8 cellular contexts compared by ENCODE assay signal in genomic region chr2:111119004-111119846, GRCh38. TPM values are rescaled to one million over a fixed set of nuclear protein-coding genes. Genes with fewer than 3 reads are reported as not detected.
DNase-seq lines count a peak whose midpoint lies in the region; ATAC-seq and TF ChIP-seq lines count a peak whose summit lies in the region.

No MANE protein-coding gene starts in this region.

- H3K4me3 ChIP-seq in cardiac fibroblast (replicated peaks in 1 of 2; ENCODE audit: low read depth in 2 of 2, low read length in 2 of 2) = peak overlapping the region; percentile 8 to 58
- H3K4me3 ChIP-seq in thoracic aorta = peak overlapping the region; percentile 86
- no peak overlapping the region for H3K4me3 ChIP-seq in BE2C (ENCODE audit: low read depth, low read length)

- no peaks in the 10 kb centered on the region for H3K27me3 ChIP-seq in thoracic aorta (replicated peaks; ENCODE audit: insufficient read depth)
- H3K27me3 ChIP-seq in BE2C = no peaks in the 10 kb centered on the region

- no peak overlapping the region for H3K27ac ChIP-seq in thoracic aorta

- H3K36me3 ChIP-seq in thoracic aorta (no peaks in the 10 kb centered on the region), BE2C (no peaks in the 10 kb centered on the region; the same call in 1 of the 2 replicates)

- DNase-seq in activated CD4-positive, CD25-positive, alpha-beta regulatory T cell treated with anti-CD3 and anti-CD28 coated beads, Interleukin-2, amount 50 U/mL, for 72 hours = peak; percentile 45
- DNase-seq in activated CD4-positive, CD25-positive, alpha-beta regulatory T cell (lab: John Stamatoyannopoulos, UW) = no peak
- DNase-seq in cardiac fibroblast (ENCODE audit: low read depth in 2 of 2) (no peak), mucosa of gallbladder (ENCODE audit: low spot score) (peak; percentile 16), thoracic aorta (ENCODE audit: low spot score) (no peak), iPS-NIHi11 (ENCODE audit: low spot score) (no peak), COR-L47 (lab: John Stamatoyannopoulos, UW) (no peak), BE2C (no peak)

- H3K4me1 ChIP-seq in thoracic aorta (ENCODE audit: control insufficient read depth in 1 of 2, low read depth in 2 of 2) (peaks cover 8 to 49% of the 10 kb centered on the region in 2 donors), BE2C (no peaks in the 10 kb centered on the region)

- H3K9me3 ChIP-seq in thoracic aorta (no peaks in the 10 kb centered on the region), BE2C (no peaks in the 10 kb centered on the region)

- ATAC-seq in thoracic aorta (ENCODE audit: insufficient number of reproducible peaks, low FRiP score, low read depth) = no peak

- TF ChIP-seq CTCF in cardiac fibroblast (IDR thresholded peaks at IDR 0.05; ENCODE audit: low read depth, low read length) (no peak), thoracic aorta (IDR thresholded peaks at IDR 0.05) (no peak), BE2C (IDR thresholded peaks at IDR 0.05; ENCODE audit: low read depth, low read length) (no peak)

RNA-seq across cellular contexts. Expression of gene BCL2L11, which starts 1.5 kb away (rescaled TPM):
- total RNA-seq in mucosa of gallbladder (19.1 TPM), thoracic aorta (10 to 100 TPM; 16.4 to 17.4 TPM)
- 9.3 TPM for polyA plus RNA-seq in BE2C (2012; ENCODE audit: insufficient read depth, insufficient read length, low read depth)

Comparison
In these comparisons a context has a peak if more than half of its experiments do, and no peak if none do; other contexts are left out.
1. DNase-seq: peak in activated CD4-positive, CD25-positive, alpha-beta regulatory T cell treated with anti-CD3 and anti-CD28 coated beads, Interleukin-2, amount 50 U/mL, for 72 hours (single experiment) and mucosa of gallbladder (single experiment); none in activated CD4-positive, CD25-positive, alpha-beta regulatory T cell (0 of 4), cardiac fibroblast (0 of 2), thoracic aorta (single experiment), iPS-NIHi11 (single experiment), COR-L47 (single experiment) and BE2C (single experiment).